In genomic region chr10:45596556-45596955, GRCh38 we compare ENCODE assay signal across 28 cellular contexts.
DNase-seq lines count a peak whose midpoint lies in the region; ATAC-seq, FAIRE-seq and TF ChIP-seq lines count a peak whose summit lies in the region.
"Had no signal": no experiment of that assay in that cellular context is flagged by ENCODE, and none has a peak within 500 bp of the region (broad histone marks: within the 10 kb centered on the region; RNA-seq: fewer than 3 reads in every experiment).

No MANE protein-coding gene starts in this region.

- no peaks in the 10 kb centered on the region for H3K79me1 ChIP-seq in neuronal stem cell (ENCODE audit: low read depth, low read length)

- intact Hi-C loops in CD4-positive, alpha-beta T cell (cut with DNase I, micrococcal nuclease): loop anchor here in 1 of 2 experiments (5.0 kb wide), 1 partner anchor 124 kb away; no protein-coding TSS in a partner anchor
- intact Hi-C loops in K562 (cut with micrococcal nuclease): no loop called here
- intact Hi-C loops in activated T-helper 2 cell treated with anti-CD3 and anti-CD28 coated beads, Interferon-gamma antibody, Interleukin-2, Interleukin-4, amounts not matched to agents 10 μg/mL and 5 μg/mL and 100 μg/mL, durations not matched to agents 14 hours and 24 hours and 36 hours (cut with micrococcal nuclease): no loop called here

- WGBS in K562 (ENCODE audit: insufficient coverage, low coverage, missing lambda C conversion rate): 67% methylated on average over 9 of the region's 9 CpGs
- whole genome bisulfite sequencing in neuronal stem cell (ENCODE audit: extremely low coverage in 2 of 2, insufficient read length in 2 of 2, insufficient replicate concordance in 1 of 2), 2 donors: no CpG with 5 or more reads among the region's 9 CpGs

- H3K9me1 ChIP-seq in K562 (ENCODE audit: control insufficient read depth, insufficient read depth, low read length): no peaks in the 10 kb centered on the region

- H3K14ac ChIP-seq in neuronal stem cell (ENCODE audit: low read length): no peak overlapping the region

- H3K9ac ChIP-seq in K562 (ENCODE audit: insufficient read depth in 1 of 2, low read depth in 2 of 2, low read length in 2 of 2) (no peak overlapping the region), neuronal stem cell (ENCODE audit: low read depth, low read length, poor library complexity) (no peak overlapping the region)
- H3K9ac ChIP-seq: BLaER1 treated with 17β-estradiol and CSF1 and Interleukin-3, amounts not matched to agents 10 nM and 100 nM had no signal

- H3K4me1 Mint-ChIP-seq in CD4-positive, alpha-beta T cell (ENCODE audit: low read depth): peaks cover 33% of the 10 kb centered on the region
- peaks cover 31 to 34% of the 10 kb centered on the region in 2 donors for H3K4me1 Mint-ChIP-seq in natural killer cell treated with Interleukin-12 subunit alpha and Interleukin-12 subunit beta and Interleukin-15 and Interleukin-18, amount 100 ng/mL, for 72 hours (ENCODE audit: low read depth in 2 of 2)
- H3K4me1 Mint-ChIP-seq in activated T-helper 2 cell treated with anti-CD3 and anti-CD28 coated beads, Interferon-gamma antibody, Interleukin-2, Interleukin-4, amounts not matched to agents 10 μg/mL and 5 μg/mL and 100 μg/mL, durations not matched to agents 14 hours and 24 hours and 36 hours (ENCODE audit: low read depth): peaks cover 22% of the 10 kb centered on the region
- H3K4me1 Mint-ChIP-seq in osteocyte (ENCODE audit: unreplicated experiment): peaks cover 24% of the 10 kb centered on the region

- H2BK5ac ChIP-seq in neuronal stem cell (ENCODE audit: low read length): no peak overlapping the region

- H3K4me3 Mint-ChIP-seq in CD4-positive, alpha-beta T cell: peak overlapping the region; percentile 81
- no peak overlapping the region for H3K4me3 Mint-ChIP-seq in natural killer cell treated with Interleukin-12 subunit alpha and Interleukin-12 subunit beta and Interleukin-15 and Interleukin-18, amount 100 ng/mL, for 72 hours
- H3K4me3 Mint-ChIP-seq in activated T-helper 2 cell treated with anti-CD3 and anti-CD28 coated beads, Interferon-gamma antibody, Interleukin-2, Interleukin-4, amounts not matched to agents 10 μg/mL and 5 μg/mL and 100 μg/mL, durations not matched to agents 14 hours and 24 hours and 36 hours (ENCODE audit: low read depth): no peak overlapping the region
- H3K4me3 Mint-ChIP-seq in osteocyte (ENCODE audit: unreplicated experiment): no peak overlapping the region

- H3K27me3 Mint-ChIP-seq in CD4-positive, alpha-beta T cell: peaks cover 18% of the 10 kb centered on the region
- peaks cover 14 to 23% of the 10 kb centered on the region in 2 donors for H3K27me3 Mint-ChIP-seq in natural killer cell treated with Interleukin-12 subunit alpha and Interleukin-12 subunit beta and Interleukin-15 and Interleukin-18, amount 100 ng/mL, for 72 hours
- H3K27me3 Mint-ChIP-seq in activated T-helper 2 cell treated with anti-CD3 and anti-CD28 coated beads, Interferon-gamma antibody, Interleukin-2, Interleukin-4, amounts not matched to agents 10 μg/mL and 5 μg/mL and 100 μg/mL, durations not matched to agents 14 hours and 24 hours and 36 hours (ENCODE audit: low read depth): peaks cover 14% of the 10 kb centered on the region
- no peaks in the 10 kb centered on the region for H3K27me3 Mint-ChIP-seq in osteocyte (ENCODE audit: unreplicated experiment)

- no peak overlapping the region for H3K27ac Mint-ChIP-seq in CD4-positive, alpha-beta T cell
- no peak overlapping the region for H3K27ac Mint-ChIP-seq in natural killer cell treated with Interleukin-12 subunit alpha and Interleukin-12 subunit beta and Interleukin-15 and Interleukin-18, amount 100 ng/mL, for 72 hours
- H3K27ac Mint-ChIP-seq in activated T-helper 2 cell treated with anti-CD3 and anti-CD28 coated beads, Interferon-gamma antibody, Interleukin-2, Interleukin-4, amounts not matched to agents 10 μg/mL and 5 μg/mL and 100 μg/mL, durations not matched to agents 14 hours and 24 hours and 36 hours: no peak overlapping the region
- H3K27ac Mint-ChIP-seq in osteocyte (ENCODE audit: unreplicated experiment): no peak overlapping the region
- H3K27ac Mint-ChIP-seq: B cell had no signal

- POLR2A ChIA-PET in CD4-positive, alpha-beta T cell (lab: Charles Lee): interaction anchor here (0.9 kb wide), 1 partner anchor 15 kb away, joined by 3 read pairs; no protein-coding TSS in a partner anchor
- POLR2A ChIA-PET in K562 (lab: Yijun Ruan, JAX): no interaction called here

- H3K79me2 ChIP-seq in K562 (ENCODE audit: control insufficient read depth, insufficient read depth, low read length): peaks cover 28% of the 10 kb centered on the region

- TF ChIP-seq RAD21 in K562 (CRISPR knock-in tag; conservative IDR thresholded peaks at IDR 0.05 in 1 of 2, IDR thresholded peaks at IDR 0.05 in 1 of 2): no peak

- H2BK15ac ChIP-seq in neuronal stem cell (ENCODE audit: low read length): no peak overlapping the region

- in situ Hi-C loops in K562 (cut with MboI): no loop called here

- H4K20me1 ChIP-seq in K562 (replicated peaks; ENCODE audit: control insufficient read depth, insufficient read depth, low read length): no peaks in the 10 kb centered on the region

- H2AK5ac ChIP-seq in neuronal stem cell (ENCODE audit: low read depth, low read length): no peak overlapping the region

- TF ChIP-seq EP300 in K562 (IDR thresholded peaks at IDR 0.05; ENCODE audit: low read length): no peak

- no peak overlapping the region for H3K27ac ChIP-seq in CD4-positive, alpha-beta T cell (ENCODE audit: low read depth, low read length)
- H3K27ac ChIP-seq in Peyer's patch: peak overlapping the region in 3 of 4 donors; percentile 5 to 88 (median 73)
- H3K27ac ChIP-seq in K562 (ENCODE audit: extremely low read depth, low read depth, low read length): no peak overlapping the region
- no peak overlapping the region for H3K27ac ChIP-seq in neuronal stem cell (replicated peaks; ENCODE audit: low read length)
- H3K27ac ChIP-seq: BLaER1 treated with 17β-estradiol and CSF1 and Interleukin-3, amounts not matched to agents 10 nM and 100 nM; C4-2B had no signal

- no peak overlapping the region for H2BK120ac ChIP-seq in neuronal stem cell (ENCODE audit: low read depth, low read length)

- peaks cover 5% of the 10 kb centered on the region for H3K27me3 ChIP-seq in CD4-positive, alpha-beta T cell (ENCODE audit: control insufficient read depth, insufficient read depth, low read length)
- H3K27me3 ChIP-seq in Peyer's patch (no peaks in the 10 kb centered on the region), K562 (ENCODE audit: control insufficient read depth in 2 of 2, insufficient read depth in 2 of 2, low read length in 2 of 2) (no peaks in the 10 kb centered on the region), neuronal stem cell (ENCODE audit: control insufficient read depth in 3 of 3, insufficient read depth in 3 of 3, low read depth in 1 of 3, low read length in 3 of 3) (no peaks in the 10 kb centered on the region)
- H3K27me3 ChIP-seq: BLaER1 treated with 17β-estradiol and CSF1 and Interleukin-3, amounts not matched to agents 10 nM and 100 nM had no signal

- CTCF ChIA-PET in CD4-positive, alpha-beta T cell (lab: Charles Lee): no interaction called here
- CTCF ChIA-PET in K562 (lab: Yijun Ruan, JAX; ENCODE audit: low intra/inter-chr PET ratio): no interaction called here

- FAIRE-seq in K562 (lab: Jason Lieb, UNC): no peak
- FAIRE-seq in H54 (lab: Jason Lieb, UNC): no peak
- FAIRE-seq: A204.1, GM12878, GM12892, GM18507 had no signal

- no peaks in the 10 kb centered on the region for H3K9me3 ChIP-seq in CD4-positive, alpha-beta T cell (ENCODE audit: control insufficient read depth, low read length)
- H3K9me3 ChIP-seq in Peyer's patch: no peaks in the 10 kb centered on the region
- peaks cover 12% of the 10 kb centered on the region for H3K9me3 ChIP-seq in K562 (replicated peaks; ENCODE audit: control insufficient read depth, insufficient read depth, low read depth, low read length)
- H3K9me3 ChIP-seq in neuronal stem cell (replicated peaks in 1 of 2; ENCODE audit: control insufficient read depth in 2 of 2, insufficient read depth in 1 of 2, low read depth in 1 of 2, low read length in 2 of 2): no peaks in the 10 kb centered on the region

- no peak overlapping the region for H4K8ac ChIP-seq in neuronal stem cell (ENCODE audit: low read depth, low read length)

- H3K23ac ChIP-seq in neuronal stem cell (ENCODE audit: low read depth, low read length, poor library complexity): no peak overlapping the region

- H3K4me1 ChIP-seq in Peyer's patch: peaks cover 0 to 32% (median 8%) of the 10 kb centered on the region in 4 donors
- peaks cover 5 to 8% of the 10 kb centered on the region in 2 experiments; a peak in 2 of 5 replicates for H3K4me1 ChIP-seq in K562 (replicated peaks in 1 of 2; ENCODE audit: control insufficient read depth in 2 of 2, insufficient read depth in 2 of 2, low read length in 2 of 2)
- peaks cover 0 to 3% of the 10 kb centered on the region in 2 donors for H3K4me1 ChIP-seq in neuronal stem cell (ENCODE audit: control insufficient read depth in 2 of 2, insufficient read depth in 1 of 2, low read depth in 1 of 2, low read length in 2 of 2)

- peaks cover 13% of the 10 kb centered on the region for H3K36me3 Mint-ChIP-seq in CD4-positive, alpha-beta T cell (ENCODE audit: low read depth)
- peaks cover 4% of the 10 kb centered on the region for H3K36me3 Mint-ChIP-seq in natural killer cell treated with Interleukin-12 subunit alpha and Interleukin-12 subunit beta and Interleukin-15 and Interleukin-18, amount 100 ng/mL, for 72 hours
- H3K36me3 Mint-ChIP-seq in activated T-helper 2 cell treated with anti-CD3 and anti-CD28 coated beads, Interferon-gamma antibody, Interleukin-2, Interleukin-4, amounts not matched to agents 10 μg/mL and 5 μg/mL and 100 μg/mL, durations not matched to agents 14 hours and 24 hours and 36 hours (ENCODE audit: low read depth): peaks cover 3% of the 10 kb centered on the region
- no peaks in the 10 kb centered on the region for H3K36me3 Mint-ChIP-seq in osteocyte (ENCODE audit: unreplicated experiment)

- no peak for ATAC-seq in CD4-positive, alpha-beta T cell (ENCODE audit: poor library complexity)
- ATAC-seq in K562: no peak
- ATAC-seq in natural killer cell treated with Interleukin-12 subunit alpha and Interleukin-12 subunit beta and Interleukin-15 and Interleukin-18, amount 100 ng/mL, for 72 hours: no peak
- ATAC-seq: GM12878 had no signal

- H3K4me2 ChIP-seq in K562 (ENCODE audit: insufficient read depth, low read length): no peak overlapping the region
- no peak overlapping the region for H3K4me2 ChIP-seq in neuronal stem cell (ENCODE audit: insufficient read depth, low read length, poor library complexity, severe bottlenecking)
- H3K4me2 ChIP-seq: BLaER1 treated with 17β-estradiol and CSF1 and Interleukin-3, amounts not matched to agents 10 nM and 100 nM had no signal

- no peak overlapping the region for H3K18ac ChIP-seq in neuronal stem cell (ENCODE audit: low read length)

- H2AFZ ChIP-seq in K562 (ENCODE audit: low read depth, low read length): peak overlapping the region; percentile 58
- peak overlapping the region; percentile 44 for H2AFZ ChIP-seq in neuronal stem cell (ENCODE audit: low read length)

- no peak overlapping the region for H3K4me3 ChIP-seq in Peyer's patch
- H3K4me3 ChIP-seq in K562: no peak overlapping the region
- no peak overlapping the region for H3K4me3 ChIP-seq in neuronal stem cell (ENCODE audit: low read length in 2 of 2)
- H3K4me3 ChIP-seq: BLaER1 treated with 17β-estradiol and CSF1 and Interleukin-3, amounts not matched to agents 10 nM and 100 nM; GM12878 had no signal

- TF ChIP-seq POLR2A in Peyer's patch (IDR thresholded peaks at IDR 0.05): no peak
- TF ChIP-seq POLR2A in K562 (conservative IDR thresholded peaks at IDR 0.05): no peak
- no peak for TF ChIP-seq POLR2A in H54 (IDR thresholded peaks at IDR 0.05; ENCODE audit: low read depth, low read length)

- H2BK12ac ChIP-seq in neuronal stem cell (ENCODE audit: low read length): no peak overlapping the region

- BruUV-seq in K562 (replicated peaks; lab: Mats Ljungman, UMichigan): no TSS peak

- H4K91ac ChIP-seq in neuronal stem cell (ENCODE audit: low read depth, low read length, poor library complexity): no peak overlapping the region

- H3K36me3 ChIP-seq in Peyer's patch (no peaks in the 10 kb centered on the region), K562 (ENCODE audit: control insufficient read depth, insufficient read depth, low read length) (peaks cover 2% of the 10 kb centered on the region; the same call in 1 of the 3 replicates), neuronal stem cell (replicated peaks in 1 of 2; ENCODE audit: control insufficient read depth in 2 of 2, insufficient read depth in 2 of 2, low read length in 2 of 2) (no peaks in the 10 kb centered on the region)
- H3K36me3 ChIP-seq: BLaER1 treated with 17β-estradiol and CSF1 and Interleukin-3, amounts not matched to agents 10 nM and 100 nM had no signal

- TF ChIP-seq CTCF in CD4-positive, alpha-beta T cell (IDR thresholded peaks at IDR 0.05): no peak
- TF ChIP-seq CTCF in Peyer's patch (IDR thresholded peaks at IDR 0.05) (no peak), K562 (IDR thresholded peaks at IDR 0.05 in 2 of 3, conservative IDR thresholded peaks at IDR 0.05 in 1 of 3; ENCODE audit: insufficient read depth in 2 of 3, low read depth in 1 of 3, low read length in 3 of 3) (no peak), osteocyte (IDR thresholded peaks at IDR 0.05) (no peak)

- no peak for DNase-seq in CD4-positive, alpha-beta T cell
- DNase-seq in Peyer's patch (peak in 2 of 3 donors; percentile 73 to 82), K562 (ENCODE audit: extremely low read depth in 1 of 4, low spot score in 3 of 4) (no peak), neuronal stem cell (ENCODE audit: low spot score) (no peak), H54 (ENCODE audit: insufficient read length, low spot score) (no peak), osteocyte (ENCODE audit: extremely low spot score, unreplicated experiment) (no peak)
- no peak for DNase-seq in natural killer cell treated with Interleukin-12 subunit alpha and Interleukin-12 subunit beta and Interleukin-15 and Interleukin-18, amount 100 ng/mL, for 72 hours (ENCODE audit: low spot score)
- no peak for DNase-seq in activated T-helper 2 cell treated with anti-CD3 and anti-CD28 coated beads, Interferon-gamma antibody, Interleukin-2, Interleukin-4, amounts not matched to agents 10 μg/mL and 5 μg/mL and 100 μg/mL, durations not matched to agents 14 hours and 24 hours and 36 hours (ENCODE audit: low spot score)
- DNase-seq: 8988T; ACHN; AML-193; CD4-positive, alpha-beta memory T cell; CD8-positive, alpha-beta memory T cell; COR-L47; DMS 273 treated with DMSO at 0.1 percent for 48 hours; DMS153; DMS53; DMS79; DND-41; EL; GDM1 had no signal

- no peaks in the 10 kb centered on the region for H3K9me3 Mint-ChIP-seq in CD4-positive, alpha-beta T cell
- no peaks in the 10 kb centered on the region for H3K9me3 Mint-ChIP-seq in natural killer cell treated with Interleukin-12 subunit alpha and Interleukin-12 subunit beta and Interleukin-15 and Interleukin-18, amount 100 ng/mL, for 72 hours
- no peaks in the 10 kb centered on the region for H3K9me3 Mint-ChIP-seq in activated T-helper 2 cell treated with anti-CD3 and anti-CD28 coated beads, Interferon-gamma antibody, Interleukin-2, Interleukin-4, amounts not matched to agents 10 μg/mL and 5 μg/mL and 100 μg/mL, durations not matched to agents 14 hours and 24 hours and 36 hours
- H3K9me3 Mint-ChIP-seq in osteocyte (ENCODE audit: unreplicated experiment): no peaks in the 10 kb centered on the region

- H3K4ac ChIP-seq in neuronal stem cell (ENCODE audit: low read length): no peak overlapping the region

Comparison
In these comparisons a context has a peak if more than half of its experiments do, and no peak if none do; other contexts are left out.
1. DNase-seq: peak in Peyer's patch (2 of 3); none in CD4-positive, alpha-beta T cell (0 of 10), K562 (0 of 4), neuronal stem cell (single experiment), natural killer cell treated with Interleukin-12 subunit alpha and Interleukin-12 subunit beta and Interleukin-15 and Interleukin-18, amount 100 ng/mL, for 72 hours (single experiment), H54 (single experiment), activated T-helper 2 cell treated with anti-CD3 and anti-CD28 coated beads, Interferon-gamma antibody, Interleukin-2, Interleukin-4, amounts not matched to agents 10 μg/mL and 5 μg/mL and 100 μg/mL, durations not matched to agents 14 hours and 24 hours and 36 hours (single experiment) and osteocyte (single experiment).
2. H3K27ac ChIP-seq: peak in Peyer's patch (3 of 4); none in CD4-positive, alpha-beta T cell (single experiment), K562 (single experiment) and neuronal stem cell (single experiment).